34 cellular contexts compared by ENCODE assay signal in genomic region chr22:50060441-50061140, GRCh38. TPM values are rescaled to one million over a fixed set of nuclear protein-coding genes. Genes with fewer than 3 reads are reported as not detected.
DNase-seq lines count a peak whose midpoint lies in the region; ATAC-seq and TF ChIP-seq lines count a peak whose summit lies in the region.
"Had no signal": no experiment of that assay in that cellular context is flagged by ENCODE, and none has a peak within 500 bp of the region (broad histone marks: within the 10 kb centered on the region; RNA-seq: fewer than 3 reads in every experiment).

No MANE protein-coding gene starts in this region.

- peaks cover 11% of the 10 kb centered on the region for H3K4me1 Mint-ChIP-seq in GM23338
- peaks cover 12% of the 10 kb centered on the region for H3K4me1 Mint-ChIP-seq in endodermal cell
- peaks cover 60% of the 10 kb centered on the region for H3K4me1 Mint-ChIP-seq in nephron progenitor cell
- H3K4me1 Mint-ChIP-seq: stimulated activated naive CD8-positive, alpha-beta T cell treated with anti-CD3 and anti-CD28 coated beads, Interleukin-15, amount 100 ng/mL, for 72 hours had no signal

- H3K36me3 Mint-ChIP-seq in GM23338 (ENCODE audit: low read depth) (no peaks in the 10 kb centered on the region), endodermal cell (ENCODE audit: low read depth) (no peaks in the 10 kb centered on the region), nephron progenitor cell (ENCODE audit: low read depth) (no peaks in the 10 kb centered on the region)
- H3K36me3 Mint-ChIP-seq: CD8-positive, alpha-beta memory T cell; naive thymus-derived CD8-positive, alpha-beta T cell had no signal

- H3K27me3 Mint-ChIP-seq in GM23338 (ENCODE audit: insufficient read depth, low read depth, poor library complexity): peaks cover 17% of the 10 kb centered on the region
- H3K27me3 Mint-ChIP-seq in endodermal cell (ENCODE audit: insufficient read depth): peaks cover 10% of the 10 kb centered on the region
- H3K27me3 Mint-ChIP-seq in nephron progenitor cell (ENCODE audit: low read depth, poor library complexity): peaks cover 13% of the 10 kb centered on the region

- H3K79me2 ChIP-seq in GM23338 (replicated peaks; ENCODE audit: insufficient read depth): no peaks in the 10 kb centered on the region

- H3K4me2 ChIP-seq in BLaER1 (peak overlapping the region; percentile 82), GM23338 (no peak overlapping the region)
- H3K4me2 ChIP-seq: PC-9, SK-N-SH had no signal

- ATAC-seq in GM23338 (peak; percentile 20), psoas muscle (no peak), GM18505 (IDR thresholded peaks at IDR 0.05; ENCODE audit: unreplicated experiment) (no peak)
- ATAC-seq: naive thymus-derived CD8-positive, alpha-beta T cell; stimulated activated naive CD8-positive, alpha-beta T cell treated with anti-CD3 and anti-CD28 coated beads, Interleukin-15, amount 100 ng/mL, for 72 hours had no signal

- H4K20me1 ChIP-seq in BLaER1 (no peaks in the 10 kb centered on the region), GM23338 (replicated peaks; ENCODE audit: insufficient read depth) (no peaks in the 10 kb centered on the region)

- H3K9me3 ChIP-seq in BLaER1: no peaks in the 10 kb centered on the region
- H3K9me3 ChIP-seq in endodermal cell (ENCODE audit: control insufficient read depth, low read length): no peaks in the 10 kb centered on the region
- no peaks in the 10 kb centered on the region for H3K9me3 ChIP-seq in psoas muscle
- H3K9me3 ChIP-seq: colonic mucosa, left ventricle myocardium inferior, MG63, ovary, SK-N-SH, thoracic aorta had no signal

- no peak overlapping the region for H3K27ac Mint-ChIP-seq in GM23338
- no peak overlapping the region for H3K27ac Mint-ChIP-seq in endodermal cell
- H3K27ac Mint-ChIP-seq in nephron progenitor cell: no peak overlapping the region
- H3K27ac Mint-ChIP-seq: activated B cell treated with CpG ODN at 0.5 μM for 24 hours; activated T-cell treated with anti-CD3 and anti-CD28 coated beads, Interleukin-2, amount 50 U/mL, for 24 hours; CD8-positive, alpha-beta memory T cell; T-helper 1 cell treated with Interleukin-12 subunit alpha and Interleukin-12 subunit beta and Interleukin-4 antibody, amounts not matched to agents 30 μg/mL and 1 μg/mL, for 36 hours had no signal

- DNase-seq in GM23338 (ENCODE audit: low spot score): peak; percentile 47
- peak; percentile 69 for DNase-seq in endodermal cell
- DNase-seq in nephron progenitor cell: no peak
- no peak for DNase-seq in psoas muscle
- no peak for DNase-seq in foreskin fibroblast
- no peak for DNase-seq in coronary artery (ENCODE audit: low spot score)
- DNase-seq: activated B cell treated with CpG ODN at 0.5 μM for 24 hours; activated CD4-positive, alpha-beta T cell treated with anti-CD3 and anti-CD28 coated beads, Interleukin-2, amount 50 U/mL, for 1 hour; activated gamma-delta T cell treated with Interleukin-2 at 50 U/mL for 16 hours; activated T-cell treated with anti-CD3 and anti-CD28 coated beads, Interleukin-2, amount 50 U/mL, for 24 hours; AML-193; CD8-positive, alpha-beta memory T cell; colonic mucosa; effector CD8-positive, alpha-beta T cell; left ventricle myocardium inferior; MG63; naive thymus-derived CD8-positive, alpha-beta T cell; NCI-H1105; NCI-H1930; NCI-H524; ovary; SK-N-SH; stimulated activated CD8-positive, alpha-beta memory T cell treated with anti-CD3 and anti-CD28 coated beads, Interleukin-4, amount 100 ng/mL, for 48 hours; stimulated activated naive CD8-positive, alpha-beta T cell treated with anti-CD3 and anti-CD28 coated beads, Interleukin-15, amount 100 ng/mL, for 72 hours had no signal

- H3K27me3 ChIP-seq in BLaER1 (no peaks in the 10 kb centered on the region), GM23338 (ENCODE audit: insufficient read depth) (peaks cover 17% of the 10 kb centered on the region), endodermal cell (ENCODE audit: control insufficient read depth, insufficient read depth, low read length, poor library complexity, severe bottlenecking) (peaks cover 20% of the 10 kb centered on the region), psoas muscle (ENCODE audit: insufficient read depth in 3 of 3, low read length in 2 of 3) (peaks cover 0 to 45% (median 42%) of the 10 kb centered on the region in 3 donors)
- H3K27me3 ChIP-seq: MG63, ovary had no signal

- H3K9ac ChIP-seq in BLaER1: no peak overlapping the region
- no peak overlapping the region for H3K9ac ChIP-seq in endodermal cell (ENCODE audit: extremely low read depth, low read length, poor library complexity, severe bottlenecking)
- H3K9ac ChIP-seq: SK-N-SH had no signal

- H3K9me2 ChIP-seq in GM23338 (ENCODE audit: insufficient read depth): no peaks in the 10 kb centered on the region
- H3K9me2 ChIP-seq: SK-N-SH had no signal

- H3K4me3 ChIP-seq in BLaER1: no peak overlapping the region
- H3K4me3 ChIP-seq in GM23338: no peak overlapping the region
- no peak overlapping the region for H3K4me3 ChIP-seq in endodermal cell (ENCODE audit: low read length)
- no peak overlapping the region for H3K4me3 ChIP-seq in psoas muscle
- H3K4me3 ChIP-seq in foreskin fibroblast (ENCODE audit: low read depth in 1 of 2, low read length in 2 of 2): no peak overlapping the region
- no peak overlapping the region for H3K4me3 ChIP-seq in coronary artery
- H3K4me3 ChIP-seq: colonic mucosa, left ventricle myocardium inferior, MG63, ovary, PC-9, thoracic aorta had no signal

- no peaks in the 10 kb centered on the region for H3K9me3 Mint-ChIP-seq in GM23338
- H3K9me3 Mint-ChIP-seq in endodermal cell: no peaks in the 10 kb centered on the region
- H3K9me3 Mint-ChIP-seq in nephron progenitor cell: no peaks in the 10 kb centered on the region
- H3K9me3 Mint-ChIP-seq: activated B cell treated with CpG ODN at 0.5 μM for 24 hours; activated T-cell treated with anti-CD3 and anti-CD28 coated beads, Interleukin-2, amount 50 U/mL, for 24 hours; CD8-positive, alpha-beta memory T cell; naive thymus-derived CD8-positive, alpha-beta T cell; stimulated activated naive CD8-positive, alpha-beta T cell treated with anti-CD3 and anti-CD28 coated beads, Interleukin-15, amount 100 ng/mL, for 72 hours; T-helper 1 cell treated with Interleukin-12 subunit alpha and Interleukin-12 subunit beta and Interleukin-4 antibody, amounts not matched to agents 30 μg/mL and 1 μg/mL, for 36 hours had no signal

- H3K4me3 Mint-ChIP-seq in GM23338 (no peak overlapping the region), endodermal cell (no peak overlapping the region), nephron progenitor cell (peak overlapping the region; percentile 76)
- H3K4me3 Mint-ChIP-seq: activated B cell treated with CpG ODN at 0.5 μM for 24 hours; activated T-cell treated with anti-CD3 and anti-CD28 coated beads, Interleukin-2, amount 50 U/mL, for 24 hours; CD8-positive, alpha-beta memory T cell; stimulated activated naive CD8-positive, alpha-beta T cell treated with anti-CD3 and anti-CD28 coated beads, Interleukin-15, amount 100 ng/mL, for 72 hours; T-helper 1 cell treated with Interleukin-12 subunit alpha and Interleukin-12 subunit beta and Interleukin-4 antibody, amounts not matched to agents 30 μg/mL and 1 μg/mL, for 36 hours had no signal

- H3K4me1 ChIP-seq in BLaER1 (peaks cover 47% of the 10 kb centered on the region), GM23338 (ENCODE audit: insufficient read depth) (peaks cover 5% of the 10 kb centered on the region), endodermal cell (ENCODE audit: control insufficient read depth, insufficient read depth, low read length) (peaks cover 4% of the 10 kb centered on the region), psoas muscle (peaks cover 3% of the 10 kb centered on the region)
- H3K4me1 ChIP-seq: colonic mucosa had no signal

- H2AFZ ChIP-seq in GM23338: no peak overlapping the region; the same call in 1 of the 2 replicates
- H2AFZ ChIP-seq: PC-9 had no signal

- TF ChIP-seq CTCF in GM23338 (conservative IDR thresholded peaks at IDR 0.05; ENCODE audit: low read depth in 2 of 2) (peak in 1 of 2 experiments; percentile 37; a peak in 3 of 4 replicates), endodermal cell (conservative IDR thresholded peaks at IDR 0.05) (peak; percentile 25), nephron progenitor cell (IDR thresholded peaks at IDR 0.05) (no peak), psoas muscle (IDR thresholded peaks at IDR 0.05) (no peak), foreskin fibroblast (IDR thresholded peaks at IDR 0.05; ENCODE audit: low read depth, low read length) (no peak), coronary artery (IDR thresholded peaks at IDR 0.05) (no peak)

- 0 out of 2 replicates have a peak, but pooled peaks cover 3% of the 10 kb centered on the region for H3F3A ChIP-seq in GM23338 (replicated peaks; ENCODE audit: low read depth)

- WGBS in endodermal cell (ENCODE audit: insufficient coverage in 1 of 2, insufficient read length in 1 of 2), 2 experiments: 87 to 91% methylated on average over 15 to 28 of the region's 28 CpGs
- WGBS in psoas muscle, 3 donors: 73 to 78% (median 75%) methylated on average over 28 of the region's 28 CpGs

- H3K36me3 ChIP-seq in BLaER1: no peaks in the 10 kb centered on the region
- H3K36me3 ChIP-seq in GM23338 (ENCODE audit: insufficient read depth): no peaks in the 10 kb centered on the region
- no peaks in the 10 kb centered on the region for H3K36me3 ChIP-seq in endodermal cell (ENCODE audit: control insufficient read depth, insufficient read depth, low read length)
- H3K36me3 ChIP-seq in psoas muscle (ENCODE audit: insufficient read depth in 1 of 2, low read depth in 1 of 2): no peaks in the 10 kb centered on the region
- H3K36me3 ChIP-seq: colonic mucosa, left ventricle myocardium inferior, MG63, ovary, thoracic aorta had no signal

- no peak overlapping the region for H3K27ac ChIP-seq in BLaER1
- H3K27ac ChIP-seq in GM23338 (ENCODE audit: low read depth): no peak overlapping the region
- H3K27ac ChIP-seq in endodermal cell (ENCODE audit: low read depth, low read length): no peak overlapping the region
- H3K27ac ChIP-seq in psoas muscle: no peak overlapping the region
- no peak overlapping the region for H3K27ac ChIP-seq in coronary artery
- H3K27ac ChIP-seq: colonic mucosa, epithelial cell of prostate, left ventricle myocardium inferior, ovary, PC-9, thoracic aorta had no signal

- no peak for TF ChIP-seq POLR2A in GM18505 (IDR thresholded peaks at IDR 0.05; ENCODE audit: borderline replicate concordance, extremely low read depth, insufficient read depth, insufficient read length)

- intact Hi-C loops in psoas muscle (cut with DNase I): no loop called here

RNA-seq across cellular contexts. Expression of gene TTLL8, which starts 2.5 kb away (rescaled TPM):
- not detected in 2 replicates for total RNA-seq in GM23338 (2014; rRNA removed; shearing (Covaris generic))
- not detected in 2 replicates for polyA plus RNA-seq in GM23338 (2016; fragmentation: Nextera tagmentation; extraction: Ambion mirVana)
- total RNA-seq in endodermal cell: under 1 TPM in 1 of 2 donors, not detected in 1; 0.20 TPM
- polyA plus RNA-seq in endodermal cell (2013, experiment 1 of 2): 0.11 TPM
- not detected for polyA plus RNA-seq in endodermal cell (2013, experiment 2 of 2)
- total RNA-seq in psoas muscle: not detected
- not detected for polyA plus RNA-seq in psoas muscle
- total RNA-seq: A673; activated B cell treated with CpG ODN at 0.5 μM for 24 hours; astrocyte; cardiac septum; CD8-positive, alpha-beta memory T cell; colonic mucosa; HT1080; left ventricle myocardium inferior; naive thymus-derived CD8-positive, alpha-beta T cell; ovary; PC-9; thoracic aorta had no signal
- polyA plus RNA-seq: CD8-positive, alpha-beta memory T cell; naive thymus-derived CD8-positive, alpha-beta T cell; ovary; SK-N-SH had no signal

RNA-seq across cellular contexts. Expression of gene MLC1, which starts 24.6 kb away (rescaled TPM):
- total RNA-seq in GM23338 (2014; rRNA removed; shearing (Covaris generic)): not detected in 2 replicates
- polyA plus RNA-seq in GM23338 (2016; fragmentation: Nextera tagmentation; extraction: Ambion mirVana) (not detected in 2 replicates), psoas muscle (under 1 TPM in 1 of 3 donors, not detected in 2; under 0.01 TPM)
- total RNA-seq in endodermal cell (under 1 TPM in 1 of 2 donors, not detected in 1; 0.18 TPM), psoas muscle (not detected)
- polyA plus RNA-seq in endodermal cell (2013, experiment 1 of 2): 1.8 TPM
- 2.2 TPM for polyA plus RNA-seq in endodermal cell (2013, experiment 2 of 2)
- total RNA-seq: activated B cell treated with CpG ODN at 0.5 μM for 24 hours, colonic mucosa, PC-9 had no signal
- polyA plus RNA-seq: SK-N-SH had no signal

RNA-seq across cellular contexts. Expression of gene MOV10L1, which starts 29.2 kb away (rescaled TPM):
- total RNA-seq in GM23338 (2014; rRNA removed; shearing (Covaris generic)): 0.62 and 0.73 TPM in 2 replicates
- polyA plus RNA-seq in GM23338 (2016; fragmentation: Nextera tagmentation; extraction: Ambion mirVana) (1.2 and 1.8 TPM in 2 replicates), psoas muscle (under 1 TPM in 1 of 3 donors, not detected in 2; 0.05 TPM)
- total RNA-seq in endodermal cell (under 1 TPM in 1 of 2 donors, not detected in 1; 0.31 TPM), psoas muscle (under 1 TPM in 2 of 4 donors, not detected in 2; 0.07 to 0.39 TPM)
- 0.14 TPM for polyA plus RNA-seq in endodermal cell (2013, experiment 1 of 2)
- not detected for polyA plus RNA-seq in endodermal cell (2013, experiment 2 of 2)
- total RNA-seq: A673; activated B cell treated with CpG ODN at 0.5 μM for 24 hours; CD8-positive, alpha-beta memory T cell; HT1080; naive thymus-derived CD8-positive, alpha-beta T cell; PC-9 had no signal
- polyA plus RNA-seq: CD8-positive, alpha-beta memory T cell; naive thymus-derived CD8-positive, alpha-beta T cell had no signal

RNA-seq across cellular contexts. Expression of gene IL17REL, which starts 48.0 kb away (rescaled TPM):
- total RNA-seq in GM23338 (2014; rRNA removed; shearing (Covaris generic)): 0.31 TPM in 1 of 2 replicates, not detected in the other
- not detected in 2 replicates for polyA plus RNA-seq in GM23338 (2016; fragmentation: Nextera tagmentation; extraction: Ambion mirVana)
- under 1 TPM in 1 of 2 donors, not detected in 1; 0.15 TPM for total RNA-seq in endodermal cell
- polyA plus RNA-seq in endodermal cell (2013, experiment 1 of 2): not detected
- polyA plus RNA-seq in endodermal cell (2013, experiment 2 of 2): 0.12 TPM
- not detected for total RNA-seq in psoas muscle
- not detected for polyA plus RNA-seq in psoas muscle
- total RNA-seq: A673; astrocyte; cardiac septum; HT1080; left ventricle myocardium inferior; naive thymus-derived CD8-positive, alpha-beta T cell; PC-9; thoracic aorta had no signal
- polyA plus RNA-seq: CD8-positive, alpha-beta memory T cell; naive thymus-derived CD8-positive, alpha-beta T cell; SK-N-SH had no signal

Comparison
In these comparisons a context has a peak if more than half of its experiments do, and no peak if none do; other contexts are left out.
1. DNase-seq: peak in GM23338 (single experiment) and endodermal cell (single experiment); none in nephron progenitor cell (single experiment), psoas muscle (0 of 2), foreskin fibroblast (0 of 2) and coronary artery (single experiment).